11 cellular contexts compared by ENCODE assay signal in genomic region chr6:101666256-101666655, GRCh38.
DNase-seq lines count a peak whose midpoint lies in the region; ATAC-seq, FAIRE-seq and TF ChIP-seq lines count a peak whose summit lies in the region.
"Had no signal": no experiment of that assay in that cellular context is flagged by ENCODE, and none has a peak within 500 bp of the region (broad histone marks: within the 10 kb centered on the region; RNA-seq: fewer than 3 reads in every experiment).

No MANE protein-coding gene starts in this region.

- TF ChIP-seq CTCF in LNCaP clone FGC (IDR thresholded peaks at IDR 0.05; ENCODE audit: control insufficient read depth, extremely low read depth, insufficient read depth) (no peak), HepG2 (CRISPR knock-in tag; IDR thresholded peaks at IDR 0.05) (no peak), omental fat pad (IDR thresholded peaks at IDR 0.05) (no peak)

- TF ChIP-seq EP300 in HepG2 (IDR thresholded peaks at IDR 0.05; ENCODE audit: low read depth in 2 of 2, low read length in 2 of 2): no peak
- no peak for TF ChIP-seq EP300 in HepG2 (CRISPR knock-in tag; IDR thresholded peaks at IDR 0.05; ENCODE audit: borderline replicate concordance)

- no peak overlapping the region for H3K27ac ChIP-seq in HepG2 (ENCODE audit: extremely low read length, insufficient read depth, low read length)
- H3K27ac ChIP-seq: upper lobe of left lung had no signal

- H3K4me1 ChIP-seq in HepG2 (ENCODE audit: insufficient read depth, low read length): no peaks in the 10 kb centered on the region
- H3K4me1 ChIP-seq: upper lobe of left lung had no signal

- H3K4me2 ChIP-seq in HepG2 (ENCODE audit: low read depth, low read length): no peak overlapping the region

- H3K36me3 ChIP-seq in HepG2 (replicated peaks in 1 of 2; ENCODE audit: control insufficient read depth in 1 of 2, insufficient read depth in 2 of 2, low read length in 2 of 2): no peaks in the 10 kb centered on the region
- H3K36me3 ChIP-seq: upper lobe of left lung had no signal

- intact Hi-C loops in HepG2 (cut with micrococcal nuclease; ENCODE audit: unreplicated experiment): no loop called here

- in situ Hi-C loops in HepG2 (cut with HindIII; ENCODE audit: extremely low pct_ligation_motif_present, low pct_unique_long_range_greater_than_20kb): no loop called here

- no peak for FAIRE-seq in HepG2 (lab: Jason Lieb, UNC)

- H3K9me3 ChIP-seq in HepG2 (ENCODE audit: low read length): no peaks in the 10 kb centered on the region
- H3K9me3 ChIP-seq: upper lobe of left lung had no signal

- no peaks in the 10 kb centered on the region for H3K27me3 ChIP-seq in HepG2 (ENCODE audit: control insufficient read depth in 1 of 2, insufficient read depth in 2 of 2, low read length in 2 of 2)
- H3K27me3 ChIP-seq: upper lobe of left lung had no signal

- no peaks in the 10 kb centered on the region for H3K79me2 ChIP-seq in HepG2 (ENCODE audit: insufficient read depth, low read length)

- CTCF ChIA-PET in HepG2 (lab: Yijun Ruan, JAX; ENCODE audit: low intra/inter-chr PET ratio, low total read pairs): no interaction called here

- no peak overlapping the region for H2AFZ ChIP-seq in HepG2 (ENCODE audit: low read length)

- no peak for TF ChIP-seq RAD21 in HepG2 (CRISPR knock-in tag; IDR thresholded peaks at IDR 0.05)

- ATAC-seq in HepG2: no peak
- ATAC-seq in omental fat pad (ENCODE audit: low FRiP score): no peak
- no peak for ATAC-seq in HG03139 (IDR thresholded peaks at IDR 0.05; ENCODE audit: unreplicated experiment)

- POLR2A ChIA-PET in HepG2 (lab: Yijun Ruan, JAX): no interaction called here

- no peak overlapping the region for H3K4me3 ChIP-seq in LNCaP clone FGC (ENCODE audit: low read depth, low read length)
- no peak overlapping the region for H3K4me3 ChIP-seq in HepG2 (replicated peaks in 1 of 3; ENCODE audit: insufficient read depth in 1 of 3, low read depth in 2 of 3, low read length in 3 of 3)
- H3K4me3 ChIP-seq: skin epidermis, upper lobe of left lung had no signal

- H3K9ac ChIP-seq in HepG2 (ENCODE audit: insufficient read depth, low read depth, low read length): no peak overlapping the region

- no peaks in the 10 kb centered on the region for H4K20me1 ChIP-seq in HepG2 (ENCODE audit: insufficient read depth, low read length)

- DNase-seq in DMS53 (lab: John Stamatoyannopoulos, UW): peak; percentile 59
- DNase-seq in LNCaP clone FGC (ENCODE audit: low read depth): peak; percentile 81
- DNase-seq in astrocyte of the hippocampus (ENCODE audit: low read depth, low spot score): peak; percentile 85
- DNase-seq in HepG2 (ENCODE audit: low spot score): peak; percentile 0
- DNase-seq in omental fat pad (ENCODE audit: low spot score): no peak
- no peak for DNase-seq in MV-4-11 (lab: John Stamatoyannopoulos, UW)
- DNase-seq in NCI-H146 (lab: John Stamatoyannopoulos, UW): no peak
- DNase-seq: NCI-H1694, upper lobe of left lung had no signal

- no TSS peak for BruUV-seq in HepG2 (replicated peaks; lab: Mats Ljungman, UMichigan)

- TF ChIP-seq POLR2A in HepG2 (IDR thresholded peaks at IDR 0.05; ENCODE audit: insufficient read depth in 1 of 2, low read depth in 2 of 2, low read length in 2 of 2): no peak

- 0% methylated on average over 1 of the region's 1 CpG for WGBS in HepG2 (ENCODE audit: low lambda C conversion rate)

TF ChIP-seq in HepG2, 621 proteins besides CTCF, POLR2A, EP300 and RAD21:
- no peak for TF ChIP-seq HDAC1 (CRISPR knock-in tag; IDR thresholded peaks at IDR 0.05)
- TF ChIP-seq ZBTB10 (CRISPR knock-in tag; IDR thresholded peaks at IDR 0.05; ENCODE audit: borderline replicate concordance): no peak
- TF ChIP-seq ZNF572 (CRISPR knock-in tag; IDR thresholded peaks at IDR 0.05): no peak
- no peak for TF ChIP-seq TOPORS (CRISPR knock-in tag; IDR thresholded peaks at IDR 0.05)
- no peak for TF ChIP-seq ZNF382 (CRISPR knock-in tag; IDR thresholded peaks at IDR 0.05; ENCODE audit: borderline replicate concordance)
- no peak for TF ChIP-seq U2AF1 (optimal IDR thresholded peaks at IDR 0.05; ENCODE audit: low read depth, low read length)
- TF ChIP-seq ATF6 (CRISPR knock-in tag; conservative IDR thresholded peaks at IDR 0.05): no peak
- TF ChIP-seq ELF1 (CRISPR knock-in tag; IDR thresholded peaks at IDR 0.05): no peak
- no peak for TF ChIP-seq DDIT3 (CRISPR knock-in tag; IDR thresholded peaks at IDR 0.05)
- TF ChIP-seq ZNF24 (IDR thresholded peaks at IDR 0.05): no peak
- no peak for TF ChIP-seq RBFOX2 (IDR thresholded peaks at IDR 0.05; ENCODE audit: low read depth, low read length)
- no peak for TF ChIP-seq ZNF839 (CRISPR knock-in tag; IDR thresholded peaks at IDR 0.05; ENCODE audit: borderline replicate concordance)
- no peak for TF ChIP-seq MAFK (conservative IDR thresholded peaks at IDR 0.05 in 1 of 2, IDR thresholded peaks at IDR 0.05 in 1 of 2; ENCODE audit: low read length in 2 of 2)
- no peak for TF ChIP-seq MXD4 (CRISPR knock-in tag; IDR thresholded peaks at IDR 0.05)
- no peak for TF ChIP-seq ETV6 (CRISPR knock-in tag; conservative IDR thresholded peaks at IDR 0.05)
- TF ChIP-seq CCAR2 (optimal IDR thresholded peaks at IDR 0.05; ENCODE audit: low read depth, low read length): no peak
TF ChIP-seq in HepG2: peak in this region for 0.

Comparison
In these comparisons a context has a peak if more than half of its experiments do, and no peak if none do; other contexts are left out.
1. DNase-seq: peak in DMS53 (single experiment), LNCaP clone FGC (single experiment), astrocyte of the hippocampus (single experiment) and HepG2 (single experiment); none in omental fat pad (single experiment), MV-4-11 (single experiment) and NCI-H146 (single experiment).